ENCODE assay signal across 19 cellular contexts in the genomic region with DNA sequence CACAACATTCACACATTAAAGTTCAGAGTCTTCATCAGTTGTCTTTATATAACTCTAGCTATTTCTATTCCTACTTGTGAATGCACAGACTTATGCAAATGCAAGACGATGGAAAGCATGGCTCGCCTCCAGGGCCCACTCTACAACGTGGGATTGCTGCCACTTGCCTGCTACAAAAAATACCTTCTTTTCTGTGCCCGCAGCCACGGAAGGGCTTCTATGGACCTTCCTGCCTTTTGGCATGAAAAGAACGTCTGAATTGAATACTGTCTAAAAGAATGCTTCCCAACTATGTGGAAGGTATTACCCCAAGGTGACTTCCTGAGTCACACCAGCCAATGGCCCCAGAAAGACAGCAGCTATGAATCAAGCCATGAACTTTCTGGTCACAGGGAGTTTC.
"Had no signal": no experiment of that assay in that cellular context is flagged by ENCODE, and none has a peak within 500 bp of the region (broad histone marks: within the 10 kb centered on the region; RNA-seq: fewer than 3 reads in every experiment).

No MANE protein-coding gene starts in this region.

- H3K27ac ChIP-seq: left ventricle myocardium inferior, lower lobe of right lung, right atrium auricular region, testis, transverse colon had no signal

- H3K36me3 Mint-ChIP-seq: immature natural killer cell; naive thymus-derived CD4-positive, alpha-beta T cell had no signal

- H3K27ac Mint-ChIP-seq: immature natural killer cell, nephron progenitor cell had no signal

- DNase-seq: cortex of kidney; effector memory CD4-positive, alpha-beta T cell; esophagus squamous epithelium; foreskin fibroblast; immature natural killer cell; kidney; left cardiac atrium; left ventricle myocardium inferior; lower lobe of right lung; mesendoderm; naive thymus-derived CD4-positive, alpha-beta T cell; nephron progenitor cell; small intestine; stimulated activated CD4-positive, alpha-beta T cell treated with anti-CD3 and anti-CD28 coated beads, Interleukin-2, amount 100 ng/mL, for 48 hours; stimulated activated naive CD8-positive, alpha-beta T cell treated with anti-CD3 and anti-CD28 coated beads, Interleukin-15, Interleukin-2, amounts not matched to agents 100 U/mL and 50 U/mL, for 24 hours; testis; transverse colon had no signal

- H3K36me3 ChIP-seq: esophagus squamous epithelium, left ventricle myocardium inferior, lower lobe of right lung, right atrium auricular region, transverse colon had no signal

- H3K27me3 Mint-ChIP-seq: naive thymus-derived CD4-positive, alpha-beta T cell had no signal

- H3K4me3 Mint-ChIP-seq: central memory CD8-positive, alpha-beta T cell; immature natural killer cell; naive thymus-derived CD4-positive, alpha-beta T cell; nephron progenitor cell had no signal

- H3K9me3 ChIP-seq: esophagus squamous epithelium, left ventricle myocardium inferior, lower lobe of right lung, right atrium auricular region, testis, transverse colon had no signal

- H3K27me3 ChIP-seq: esophagus squamous epithelium, right atrium auricular region, testis, transverse colon had no signal

- H3K4me3 ChIP-seq: esophagus squamous epithelium, left ventricle myocardium inferior, lower lobe of right lung, right atrium auricular region, testis, transverse colon had no signal

- ATAC-seq: left cardiac atrium; lower lobe of right lung; naive thymus-derived CD4-positive, alpha-beta T cell; stimulated activated naive CD8-positive, alpha-beta T cell treated with anti-CD3 and anti-CD28 coated beads, Interleukin-15, Interleukin-2, amounts not matched to agents 100 U/mL and 50 U/mL, for 24 hours had no signal

- H3K4me1 ChIP-seq: left ventricle myocardium inferior, lower lobe of right lung, testis had no signal

- H3K4me1 Mint-ChIP-seq: nephron progenitor cell had no signal

- H3K9me3 Mint-ChIP-seq: central memory CD8-positive, alpha-beta T cell; immature natural killer cell; nephron progenitor cell had no signal
